8 cellular contexts compared by ENCODE assay signal in the genomic region with DNA sequence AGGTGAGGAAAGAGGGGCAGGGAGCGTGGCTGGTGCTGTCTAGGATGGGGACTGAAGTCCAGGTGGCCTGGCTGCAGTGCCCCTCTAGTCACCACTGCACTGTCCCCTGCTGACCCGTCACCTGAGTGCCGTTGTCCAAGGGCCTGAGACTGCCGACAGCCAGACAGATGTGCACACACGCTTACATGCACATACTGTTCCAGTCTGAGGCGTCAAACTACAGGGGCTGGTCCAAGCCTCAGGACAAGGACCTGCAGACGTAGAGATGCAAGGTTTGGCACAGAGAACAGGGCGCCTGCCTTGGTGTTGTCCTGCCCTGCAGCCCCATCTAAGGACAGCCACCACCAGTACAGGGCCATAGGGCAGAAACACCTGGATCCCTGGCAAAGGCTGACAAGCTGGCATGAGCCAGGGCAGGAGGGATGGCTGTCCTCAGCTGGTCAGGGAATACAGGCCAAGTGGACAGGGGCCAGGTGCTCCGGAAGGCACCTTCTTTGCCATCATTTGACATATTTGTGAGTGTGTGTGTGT. TPM values are rescaled to one million over a fixed set of nuclear protein-coding genes. Genes with fewer than 3 reads are reported as not detected.
DNase-seq lines count a peak whose midpoint lies in the region; ATAC-seq and TF ChIP-seq lines count a peak whose summit lies in the region.

No MANE protein-coding gene starts in this region.

- H3K9me3 Mint-ChIP-seq in IgD-negative memory B cell, result no peaks in the 10 kb centered on the region
- H3K9me3 Mint-ChIP-seq in activated naive CD8-positive, alpha-beta T cell treated with anti-CD3 and anti-CD28 coated beads, Interleukin-2, amount 50 U/mL, for 24 hours, result no peaks in the 10 kb centered on the region
- no peaks in the 10 kb centered on the region for H3K9me3 Mint-ChIP-seq in stimulated activated naive CD8-positive, alpha-beta T cell treated with anti-CD3 and anti-CD28 coated beads, Interleukin-15, amount 100 ng/mL, for 72 hours

- TF ChIP-seq CTCF in GM10248 (IDR thresholded peaks at IDR 0.05; ENCODE audit: control extremely low read depth, extremely low read depth, low read depth, missing control alignments), result no peak

- H3K4me3 Mint-ChIP-seq in IgD-negative memory B cell, result peak overlapping the region; percentile 67 to 93 (median 90)
- H3K4me3 Mint-ChIP-seq in activated naive CD8-positive, alpha-beta T cell treated with anti-CD3 and anti-CD28 coated beads, Interleukin-2, amount 50 U/mL, for 24 hours, result peak overlapping the region; percentile 83
- H3K4me3 Mint-ChIP-seq in stimulated activated naive CD8-positive, alpha-beta T cell treated with anti-CD3 and anti-CD28 coated beads, Interleukin-15, amount 100 ng/mL, for 72 hours, result peak overlapping the region; percentile 92 to 94

- CTCF ChIA-PET in GM10248 (lab: Yijun Ruan, JAX), result interaction anchor here (0.7 to 2.6 kb wide), 17 partner anchors 8 to 487 kb away, joined by 3 to 22 read pairs (median 4); no protein-coding TSS in a partner anchor

- H3K27me3 Mint-ChIP-seq in IgD-negative memory B cell, result peaks cover 2% of the 10 kb centered on the region
- peaks cover 2% of the 10 kb centered on the region for H3K27me3 Mint-ChIP-seq in activated naive CD8-positive, alpha-beta T cell treated with anti-CD3 and anti-CD28 coated beads, Interleukin-2, amount 50 U/mL, for 24 hours
- no peaks in the 10 kb centered on the region for H3K27me3 Mint-ChIP-seq in stimulated activated naive CD8-positive, alpha-beta T cell treated with anti-CD3 and anti-CD28 coated beads, Interleukin-15, amount 100 ng/mL, for 72 hours

- in situ Hi-C loops in G401 (cut with HindIII; ENCODE audit: low sequenced_read_pairs), result loop anchor here (10.0 kb wide), 1 partner anchor 105 kb away; no protein-coding TSS in a partner anchor

- no peaks in the 10 kb centered on the region for H3K36me3 Mint-ChIP-seq in IgD-negative memory B cell
- H3K36me3 Mint-ChIP-seq in activated naive CD8-positive, alpha-beta T cell treated with anti-CD3 and anti-CD28 coated beads, Interleukin-2, amount 50 U/mL, for 24 hours (ENCODE audit: low read depth), result no peaks in the 10 kb centered on the region

- peak overlapping the region; percentile 34; the same call in 1 of the 2 replicates for H3K4me3 ChIP-seq in iPS-18c (ENCODE audit: insufficient read depth, low read depth, low read length)

- ATAC-seq in activated naive CD8-positive, alpha-beta T cell treated with anti-CD3 and anti-CD28 coated beads, Interleukin-2, amount 50 U/mL, for 24 hours, result no peak
- no peak for ATAC-seq in stimulated activated naive CD8-positive, alpha-beta T cell treated with anti-CD3 and anti-CD28 coated beads, Interleukin-15, amount 100 ng/mL, for 72 hours

- DNase-seq in activated naive CD8-positive, alpha-beta T cell treated with anti-CD3 and anti-CD28 coated beads, Interleukin-2, amount 50 U/mL, for 24 hours, result no peak
- DNase-seq in stimulated activated naive CD8-positive, alpha-beta T cell treated with anti-CD3 and anti-CD28 coated beads, Interleukin-15, amount 100 ng/mL, for 72 hours, result no peak
- DNase-seq in kidney glomerular epithelial cell (lab: John Stamatoyannopoulos, UW) (no peak), GM10248 (ENCODE audit: extremely low spot score) (no peak), G401 (ENCODE audit: low spot score) (no peak), SHP77 (lab: John Stamatoyannopoulos, UW) (no peak)

- peak overlapping the region in 2 of 3 donors; percentile 85 to 95 for H3K27ac Mint-ChIP-seq in IgD-negative memory B cell
- H3K27ac Mint-ChIP-seq in activated naive CD8-positive, alpha-beta T cell treated with anti-CD3 and anti-CD28 coated beads, Interleukin-2, amount 50 U/mL, for 24 hours, result peak overlapping the region; percentile 89
- peak overlapping the region; percentile 96 to 97 for H3K27ac Mint-ChIP-seq in stimulated activated naive CD8-positive, alpha-beta T cell treated with anti-CD3 and anti-CD28 coated beads, Interleukin-15, amount 100 ng/mL, for 72 hours

- H3K9me3 ChIP-seq in iPS-18c (ENCODE audit: control insufficient read depth, insufficient read depth, low read length), result no peaks in the 10 kb centered on the region

- POLR2A ChIA-PET in GM10248 (lab: Yijun Ruan, JAX), result no interaction called here

- peaks cover 16 to 20% (median 18%) of the 10 kb centered on the region in 3 donors for H3K4me1 Mint-ChIP-seq in IgD-negative memory B cell
- peaks cover 15% of the 10 kb centered on the region for H3K4me1 Mint-ChIP-seq in activated naive CD8-positive, alpha-beta T cell treated with anti-CD3 and anti-CD28 coated beads, Interleukin-2, amount 50 U/mL, for 24 hours
- H3K4me1 Mint-ChIP-seq in stimulated activated naive CD8-positive, alpha-beta T cell treated with anti-CD3 and anti-CD28 coated beads, Interleukin-15, amount 100 ng/mL, for 72 hours, result peaks cover 26% of the 10 kb centered on the region

RNA-seq across cellular contexts. Expression of a gene that starts 1.7 kb away (rescaled TPM):
- 0.41 TPM for polyA plus RNA-seq in IgD-negative memory B cell
- not detected in 2 replicates for total RNA-seq in G401 (2014; rRNA removed; shearing (Covaris generic))
